Comparison of ENCODE assay signal across 20 cellular contexts in the genomic region with DNA sequence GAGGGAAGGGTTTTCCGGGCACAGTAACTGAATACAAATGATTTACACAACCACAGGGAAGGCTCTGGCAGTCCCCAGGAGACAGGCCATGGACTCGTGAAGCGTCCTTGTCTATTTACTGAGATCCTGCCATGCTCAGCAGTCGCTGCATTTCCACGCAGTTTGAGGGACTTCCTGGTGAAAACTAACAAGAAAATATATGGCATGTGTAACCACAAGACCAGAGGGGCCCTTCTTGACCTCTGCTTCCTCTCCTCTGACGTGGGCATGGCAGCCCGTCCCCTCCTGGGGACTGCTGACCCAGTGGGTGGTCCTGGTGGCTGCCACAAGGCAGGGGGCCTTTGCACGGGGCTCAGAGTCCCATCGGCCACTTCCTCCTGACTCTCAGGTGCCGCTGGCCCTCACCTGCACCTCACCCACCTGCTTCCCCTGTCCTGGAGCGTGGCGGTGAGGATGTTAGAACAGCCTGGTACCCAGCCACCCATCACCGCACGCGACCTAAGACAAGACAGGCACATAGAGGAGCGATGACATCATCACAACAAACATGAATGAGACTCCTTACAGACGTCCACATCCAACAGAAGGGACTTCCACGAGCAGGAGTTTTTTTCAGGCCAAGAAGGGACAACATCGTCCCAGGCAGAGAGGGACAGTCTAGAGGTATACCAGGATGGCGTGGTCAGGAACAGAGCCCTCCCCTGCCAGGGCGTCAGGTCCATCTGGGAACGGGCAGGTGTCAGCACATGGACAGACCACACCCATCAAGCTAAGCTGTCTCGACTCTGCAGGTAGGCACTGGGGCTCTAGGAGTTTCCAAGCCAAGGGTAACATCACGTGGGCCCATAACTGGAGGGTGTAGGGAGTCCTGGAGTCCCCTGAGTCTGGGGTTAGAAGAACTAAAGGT.
"Had no signal": no experiment of that assay in that cellular context is flagged by ENCODE, and none has a peak within 500 bp of the region (broad histone marks: within the 10 kb centered on the region; RNA-seq: fewer than 3 reads in every experiment).

No MANE protein-coding gene starts in this region.

- DNase-seq: activated CD4-positive, alpha-beta memory T cell treated with anti-CD3 and anti-CD28 coated beads for 36 hours; activated CD4-positive, alpha-beta T cell treated with anti-CD3 and anti-CD28 coated beads for 36 hours; activated naive CD4-positive, alpha-beta T cell treated with Interleukin-2 at 50 U/mL for 16 hours; activated naive CD8-positive, alpha-beta T cell treated with anti-CD3 and anti-CD28 coated beads, Interleukin-2, amount 10 ng/mL, durations not matched to agents 7 days and 5 days; activated T-cell treated with anti-CD3 and anti-CD28 coated beads, Interleukin-2, amount 50 U/mL, for 24 hours; amygdala; effector memory CD8-positive, alpha-beta T cell; esophagus squamous epithelium; mammary epithelial cell; sigmoid colon; stimulated activated CD4-positive, alpha-beta T cell treated with anti-CD3 and anti-CD28 coated beads, Interleukin-4, amount 100 ng/mL, for 4 hours had no signal

- H3K36me3 Mint-ChIP-seq: activated CD4-positive, alpha-beta memory T cell treated with anti-CD3 and anti-CD28 coated beads for 36 hours; activated naive CD8-positive, alpha-beta T cell treated with anti-CD3 and anti-CD28 coated beads, Interleukin-2, amount 10 ng/mL, durations not matched to agents 7 days and 5 days; stimulated activated memory B cell treated with anti-CD40 and anti-IgM and Interleukin-4, amounts not matched to agents 10 μg/mL and 1 μg/mL and 100 μg/mL, for 72 hours had no signal

- H3K27ac Mint-ChIP-seq: activated CD4-positive, alpha-beta memory T cell treated with anti-CD3 and anti-CD28 coated beads for 36 hours; activated CD4-positive, alpha-beta T cell treated with anti-CD3 and anti-CD28 coated beads for 36 hours; activated naive CD8-positive, alpha-beta T cell treated with anti-CD3 and anti-CD28 coated beads, Interleukin-2, amount 10 ng/mL, durations not matched to agents 7 days and 5 days; activated T-cell treated with anti-CD3 and anti-CD28 coated beads, Interleukin-2, amount 50 U/mL, for 24 hours; activated T-helper 2 cell treated with anti-CD3 and anti-CD28 coated beads, Interferon-gamma antibody, Interleukin-2, Interleukin-4, amounts not matched to agents 10 μg/mL and 5 μg/mL and 100 μg/mL, durations not matched to agents 14 hours and 24 hours and 36 hours; effector memory CD8-positive, alpha-beta T cell; stimulated activated memory B cell treated with anti-CD40 and anti-IgM and Interleukin-4, amounts not matched to agents 10 μg/mL and 1 μg/mL and 100 μg/mL, for 72 hours had no signal

- H3K4me3 Mint-ChIP-seq: activated CD4-positive, alpha-beta memory T cell treated with anti-CD3 and anti-CD28 coated beads for 36 hours; activated CD4-positive, alpha-beta T cell treated with anti-CD3 and anti-CD28 coated beads for 36 hours; activated naive CD8-positive, alpha-beta T cell treated with anti-CD3 and anti-CD28 coated beads, Interleukin-2, amount 10 ng/mL, durations not matched to agents 7 days and 5 days; activated T-cell treated with anti-CD3 and anti-CD28 coated beads, Interleukin-2, amount 50 U/mL, for 24 hours; effector memory CD8-positive, alpha-beta T cell; stimulated activated memory B cell treated with anti-CD40 and anti-IgM and Interleukin-4, amounts not matched to agents 10 μg/mL and 1 μg/mL and 100 μg/mL, for 72 hours had no signal

- H3K9me3 Mint-ChIP-seq: activated CD4-positive, alpha-beta memory T cell treated with anti-CD3 and anti-CD28 coated beads for 36 hours; activated naive CD8-positive, alpha-beta T cell treated with anti-CD3 and anti-CD28 coated beads, Interleukin-2, amount 10 ng/mL, durations not matched to agents 7 days and 5 days; activated T-cell treated with anti-CD3 and anti-CD28 coated beads, Interleukin-2, amount 50 U/mL, for 24 hours; activated T-helper 2 cell treated with anti-CD3 and anti-CD28 coated beads, Interferon-gamma antibody, Interleukin-2, Interleukin-4, amounts not matched to agents 10 μg/mL and 5 μg/mL and 100 μg/mL, durations not matched to agents 14 hours and 24 hours and 36 hours; effector memory CD8-positive, alpha-beta T cell; stimulated activated memory B cell treated with anti-CD40 and anti-IgM and Interleukin-4, amounts not matched to agents 10 μg/mL and 1 μg/mL and 100 μg/mL, for 72 hours had no signal

- ATAC-seq: activated CD4-positive, alpha-beta T cell treated with anti-CD3 and anti-CD28 coated beads for 36 hours; effector memory CD8-positive, alpha-beta T cell; left lobe of liver; stimulated activated memory B cell treated with anti-CD40 and anti-IgM and Interleukin-4, amounts not matched to agents 10 μg/mL and 1 μg/mL and 100 μg/mL, for 72 hours had no signal

- H3K4me1 ChIP-seq: esophagus squamous epithelium, parathyroid adenoma had no signal

- H3K27me3 ChIP-seq: cardiac muscle cell, hepatocyte, sigmoid colon had no signal

- H2AFZ ChIP-seq: hepatocyte, parathyroid adenoma had no signal

- H3K4me2 ChIP-seq: hepatocyte had no signal

- H3K36me3 ChIP-seq: cardiac muscle cell, esophagus squamous epithelium, neutrophil, sigmoid colon, thoracic aorta had no signal

- H3K9me3 ChIP-seq: esophagus squamous epithelium, neutrophil, sigmoid colon, thoracic aorta had no signal

- H3K27me3 Mint-ChIP-seq: activated CD4-positive, alpha-beta T cell treated with anti-CD3 and anti-CD28 coated beads for 36 hours; activated naive CD8-positive, alpha-beta T cell treated with anti-CD3 and anti-CD28 coated beads, Interleukin-2, amount 10 ng/mL, durations not matched to agents 7 days and 5 days; activated T-cell treated with anti-CD3 and anti-CD28 coated beads, Interleukin-2, amount 50 U/mL, for 24 hours had no signal

- FAIRE-seq: islet of Langerhans had no signal

- H3K4me1 Mint-ChIP-seq: activated CD4-positive, alpha-beta T cell treated with anti-CD3 and anti-CD28 coated beads for 36 hours; stimulated activated memory B cell treated with anti-CD40 and anti-IgM and Interleukin-4, amounts not matched to agents 10 μg/mL and 1 μg/mL and 100 μg/mL, for 72 hours had no signal

- H3K79me2 ChIP-seq: hepatocyte, parathyroid adenoma had no signal

- H3K4me3 ChIP-seq: cardiac muscle cell, esophagus squamous epithelium, hepatocyte, sigmoid colon, thoracic aorta had no signal

- H3K9ac ChIP-seq: parathyroid adenoma had no signal

- H3K27ac ChIP-seq: cardiac muscle cell, esophagus squamous epithelium, hepatocyte, neutrophil, parathyroid adenoma, sigmoid colon, thoracic aorta had no signal
